Comparison of ENCODE assay signal across 14 cellular contexts in genomic region chr20:54224642-54225041, GRCh38. TPM values are rescaled to one million over a fixed set of nuclear protein-coding genes. Genes with fewer than 3 reads are reported as not detected.
"Had no signal": no experiment of that assay in that cellular context is flagged by ENCODE, and none has a peak within 500 bp of the region (broad histone marks: within the 10 kb centered on the region; RNA-seq: fewer than 3 reads in every experiment).

No MANE protein-coding gene starts in this region.

RNA-seq across cellular contexts. Expression of gene CYP24A1, which starts 50.9 kb away (rescaled TPM):
- total RNA-seq: activated naive CD4-positive, alpha-beta T cell treated with anti-CD3 and anti-CD28 coated beads for 36 hours; activated naive CD4-positive, alpha-beta T cell treated with anti-CD3 and anti-CD28 coated beads, Interleukin-2, amount 50 U/mL, for 72 hours; activated naive CD8-positive, alpha-beta T cell treated with anti-CD3 and anti-CD28 coated beads for 36 hours; activated T-cell treated with anti-CD3 and anti-CD28 coated beads, Interleukin-2, amount 50 U/mL, for 4 hours; activated T-cell treated with anti-CD3 and anti-CD28 coated beads, Interleukin-2, amount 50 U/mL, for 72 hours; activated T-helper 1 cell treated with anti-CD3 and anti-CD28 coated beads, Interleukin-12 subunit alpha, Interleukin-12 subunit beta, Interleukin-2, Interleukin-4 antibody, amounts not matched to agents 30 ng/mL and 10 ng/mL and 1 ng/mL, durations not matched to agents 14 hours and 24 hours and 36 hours; activated T-helper 2 cell treated with anti-CD3 and anti-CD28 coated beads, Interferon-gamma antibody, Interleukin-2, Interleukin-4, amounts not matched to agents 10 μg/mL and 5 μg/mL and 100 μg/mL, durations not matched to agents 14 hours and 24 hours and 36 hours; adrenal gland; aorta; ascending aorta; body of pancreas; cardiac muscle cell; cardiac septum; chondrocyte had no signal
- polyA plus RNA-seq: aorta, cardiac muscle cell had no signal
